In genomic region chr5:154271466-154271865, GRCh38 we compare ENCODE assay signal across 17 cellular contexts.
"Had no signal": no experiment of that assay in that cellular context is flagged by ENCODE, and none has a peak within 500 bp of the region (broad histone marks: within the 10 kb centered on the region; RNA-seq: fewer than 3 reads in every experiment).

No MANE protein-coding gene starts in this region.

- H3K27ac Mint-ChIP-seq: activated naive CD8-positive, alpha-beta T cell treated with anti-CD3 and anti-CD28 coated beads, Interleukin-2, amount 50 U/mL, for 24 hours; endodermal cell; progenitor cell of endocrine pancreas had no signal

- H3K9me3 Mint-ChIP-seq: activated CD4-positive, alpha-beta T cell treated with anti-CD3 and anti-CD28 coated beads, Interleukin-2, amount 10 ng/mL, durations not matched to agents 7 days and 5 days; activated naive CD8-positive, alpha-beta T cell treated with anti-CD3 and anti-CD28 coated beads, Interleukin-2, amount 50 U/mL, for 24 hours; endodermal cell had no signal

- H3K27ac ChIP-seq: ascending aorta, suprapubic skin had no signal

- H3K9me3 ChIP-seq: ascending aorta, suprapubic skin had no signal

- H3K4me3 Mint-ChIP-seq: activated CD4-positive, alpha-beta T cell treated with anti-CD3 and anti-CD28 coated beads, Interleukin-2, amount 10 ng/mL, durations not matched to agents 7 days and 5 days; activated naive CD8-positive, alpha-beta T cell treated with anti-CD3 and anti-CD28 coated beads, Interleukin-2, amount 50 U/mL, for 24 hours; endodermal cell had no signal

- H3K27me3 ChIP-seq: ascending aorta, suprapubic skin had no signal

- H3K4me3 ChIP-seq: ascending aorta, lung, skin epidermis, suprapubic skin had no signal

- DNase-seq: activated CD4-positive, alpha-beta T cell treated with anti-CD3 and anti-CD28 coated beads, Interleukin-2, amount 10 ng/mL, durations not matched to agents 7 days and 5 days; activated naive CD4-positive, alpha-beta T cell treated with Interleukin-2 at 50 U/mL for 16 hours; activated naive CD8-positive, alpha-beta T cell treated with anti-CD3 and anti-CD28 coated beads, Interleukin-2, amount 50 U/mL, for 24 hours; head of caudate nucleus; midbrain; nucleus accumbens; right cardiac atrium; stimulated activated CD4-positive, alpha-beta T cell treated with anti-CD3 and anti-CD28 coated beads, Interleukin-15, amount 100 ng/mL, for 24 hours; stimulated activated CD4-positive, alpha-beta T cell treated with anti-CD3 and anti-CD28 coated beads, Interleukin-4, amount 100 ng/mL, for 1 hour; stimulated activated naive CD4-positive, alpha-beta T cell treated with Interleukin-2 at 50 U/mL for 16 hours; T-helper 2 cell had no signal

- H3K36me3 ChIP-seq: ascending aorta, suprapubic skin had no signal

- H3K27me3 Mint-ChIP-seq: activated CD4-positive, alpha-beta T cell treated with anti-CD3 and anti-CD28 coated beads, Interleukin-2, amount 10 ng/mL, durations not matched to agents 7 days and 5 days; activated naive CD8-positive, alpha-beta T cell treated with anti-CD3 and anti-CD28 coated beads, Interleukin-2, amount 50 U/mL, for 24 hours; progenitor cell of endocrine pancreas had no signal

- ATAC-seq: activated naive CD8-positive, alpha-beta T cell treated with anti-CD3 and anti-CD28 coated beads, Interleukin-2, amount 50 U/mL, for 24 hours; right cardiac atrium had no signal
